ENCODE assay signal across 21 cellular contexts in the genomic region with DNA sequence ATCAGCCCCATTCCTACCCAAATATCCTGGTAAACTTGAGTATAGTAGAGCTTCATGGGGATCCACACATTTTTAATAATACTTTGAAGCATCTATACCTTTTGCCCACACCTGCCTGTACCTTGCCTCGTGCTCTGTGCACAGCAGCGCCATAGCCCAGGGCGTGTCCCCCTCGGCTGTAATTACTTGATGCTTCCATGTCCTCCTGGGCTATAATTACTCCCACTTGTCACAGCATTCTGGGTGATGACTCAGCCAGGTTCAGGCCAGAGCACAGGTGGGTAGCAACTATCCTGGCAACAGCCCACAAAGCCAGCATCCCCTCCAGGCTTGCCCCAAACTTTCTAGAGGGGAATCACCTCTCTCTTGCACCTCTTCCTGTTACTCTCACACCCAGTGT. TPM values are rescaled to one million over a fixed set of nuclear protein-coding genes. Genes with fewer than 3 reads are reported as not detected.
A peak's percentile ranks its signal among the peaks of the same experiment; 100 is the strongest.
DNase-seq lines count a peak whose midpoint lies in the region; ATAC-seq and TF ChIP-seq lines count a peak whose summit lies in the region.
"Had no signal": no experiment of that assay in that cellular context is flagged by ENCODE, and none has a peak within 500 bp of the region (broad histone marks: within the 10 kb centered on the region; RNA-seq: fewer than 3 reads in every experiment).

No MANE protein-coding gene starts in this region.

- no peak for TF ChIP-seq EP300 in sigmoid colon (IDR thresholded peaks at IDR 0.05)

- H3K4me3 ChIP-seq in sigmoid colon: no peak overlapping the region
- no peak overlapping the region for H3K4me3 ChIP-seq in esophagus squamous epithelium
- H3K4me3 ChIP-seq: breast epithelium, thyroid gland had no signal

- H3K9me3 ChIP-seq in sigmoid colon (no peaks in the 10 kb centered on the region), esophagus squamous epithelium (no peaks in the 10 kb centered on the region)
- H3K9me3 ChIP-seq: breast epithelium, SK-N-SH, thyroid gland had no signal

- DNase-seq in DMS53 treated with DMSO at 0.1 percent for 48 hours (lab: John Stamatoyannopoulos, UW; ENCODE audit: unreplicated experiment): peak; percentile 96
- peak; percentile 88 for DNase-seq in NCI-H1436 treated with DMSO at 0.1 percent for 48 hours (lab: John Stamatoyannopoulos, UW)
- DNase-seq in NCI-H345 treated with DMSO at 0.1 percent for 48 hours (lab: John Stamatoyannopoulos, UW; ENCODE audit: unreplicated experiment): peak; percentile 95
- peak; percentile 77 for DNase-seq in islet precursor cell
- DNase-seq in sigmoid colon: no peak
- no peak for DNase-seq in esophagus squamous epithelium (lab: John Stamatoyannopoulos, UW)
- DNase-seq: activated CD8-positive, alpha-beta memory T cell treated with anti-CD3 and anti-CD28 coated beads, Interleukin-2, amount 50 U/mL, for 48 hours; activated effector memory CD4-positive, alpha-beta T cell treated with anti-CD3 and anti-CD28 coated beads, Interleukin-2, amount 50 U/mL, for 16 hours; CD4-positive, CD25-positive, alpha-beta regulatory T cell; DND-41; head of caudate nucleus; NCI-H2171 treated with DMSO at 0.1 percent for 48 hours; SK-N-SH; thyroid gland had no signal

- intact Hi-C loops in sigmoid colon (cut with DNase I): no loop called here
- intact Hi-C loops in esophagus squamous epithelium (cut with DNase I): loop anchor here (10.0 kb wide), 1 partner anchor 277 kb away; no protein-coding TSS in a partner anchor

- no peak overlapping the region for H3K4me3 Mint-ChIP-seq in stimulated activated memory B cell treated with anti-CD40 and anti-IgM and Interleukin-4, amounts not matched to agents 10 μg/mL and 1 μg/mL and 100 μg/mL, for 72 hours
- H3K4me3 Mint-ChIP-seq: CD4-positive, CD25-positive, alpha-beta regulatory T cell; natural killer cell treated with Interleukin-12 subunit alpha and Interleukin-12 subunit beta and Interleukin-15 and Interleukin-18, amount 100 ng/mL, for 72 hours had no signal

- H3K27me3 ChIP-seq in sigmoid colon (no peaks in the 10 kb centered on the region), esophagus squamous epithelium (no peaks in the 10 kb centered on the region)
- H3K27me3 ChIP-seq: breast epithelium, thyroid gland had no signal

- no peak overlapping the region for H3K27ac ChIP-seq in sigmoid colon
- no peak overlapping the region for H3K27ac ChIP-seq in esophagus squamous epithelium
- H3K27ac ChIP-seq: breast epithelium, HL-60, parathyroid adenoma, thyroid gland had no signal

- H3K27me3 Mint-ChIP-seq in stimulated activated memory B cell treated with anti-CD40 and anti-IgM and Interleukin-4, amounts not matched to agents 10 μg/mL and 1 μg/mL and 100 μg/mL, for 72 hours: peaks cover 25% of the 10 kb centered on the region
- H3K27me3 Mint-ChIP-seq: CD4-positive, CD25-positive, alpha-beta regulatory T cell had no signal

- TF ChIP-seq CTCF in sigmoid colon (IDR thresholded peaks at IDR 0.05): no peak
- TF ChIP-seq CTCF in esophagus squamous epithelium (IDR thresholded peaks at IDR 0.05): no peak

- H3K36me3 ChIP-seq in sigmoid colon (no peaks in the 10 kb centered on the region), esophagus squamous epithelium (no peaks in the 10 kb centered on the region)
- H3K36me3 ChIP-seq: breast epithelium, thyroid gland had no signal

- H3K4me1 ChIP-seq in sigmoid colon: no peaks in the 10 kb centered on the region
- peaks cover 0 to 23% (median 5%) of the 10 kb centered on the region in 3 donors for H3K4me1 ChIP-seq in esophagus squamous epithelium
- H3K4me1 ChIP-seq: breast epithelium, parathyroid adenoma had no signal

- 18 to 69% methylated on average over 4 of the region's 4 CpGs for WGBS in sigmoid colon, 2 donors
- whole genome bisulfite sequencing in esophagus squamous epithelium, 2 donors: 58 to 73% methylated on average over 4 of the region's 4 CpGs

- no peaks in the 10 kb centered on the region for H3K36me3 Mint-ChIP-seq in stimulated activated memory B cell treated with anti-CD40 and anti-IgM and Interleukin-4, amounts not matched to agents 10 μg/mL and 1 μg/mL and 100 μg/mL, for 72 hours
- H3K36me3 Mint-ChIP-seq: CD4-positive, CD25-positive, alpha-beta regulatory T cell; natural killer cell treated with Interleukin-12 subunit alpha and Interleukin-12 subunit beta and Interleukin-15 and Interleukin-18, amount 100 ng/mL, for 72 hours had no signal

- ATAC-seq in stimulated activated memory B cell treated with anti-CD40 and anti-IgM and Interleukin-4, amounts not matched to agents 10 μg/mL and 1 μg/mL and 100 μg/mL, for 72 hours: no peak
- no peak for ATAC-seq in HG03460 (IDR thresholded peaks at IDR 0.05; ENCODE audit: unreplicated experiment)
- ATAC-seq: left lobe of liver; natural killer cell treated with Interleukin-12 subunit alpha and Interleukin-12 subunit beta and Interleukin-15 and Interleukin-18, amount 100 ng/mL, for 72 hours had no signal

- no peaks in the 10 kb centered on the region for H3K9me3 Mint-ChIP-seq in stimulated activated memory B cell treated with anti-CD40 and anti-IgM and Interleukin-4, amounts not matched to agents 10 μg/mL and 1 μg/mL and 100 μg/mL, for 72 hours
- H3K9me3 Mint-ChIP-seq: CD4-positive, CD25-positive, alpha-beta regulatory T cell; natural killer cell treated with Interleukin-12 subunit alpha and Interleukin-12 subunit beta and Interleukin-15 and Interleukin-18, amount 100 ng/mL, for 72 hours had no signal

- H3K27ac Mint-ChIP-seq in stimulated activated memory B cell treated with anti-CD40 and anti-IgM and Interleukin-4, amounts not matched to agents 10 μg/mL and 1 μg/mL and 100 μg/mL, for 72 hours: no peak overlapping the region
- H3K27ac Mint-ChIP-seq: natural killer cell treated with Interleukin-12 subunit alpha and Interleukin-12 subunit beta and Interleukin-15 and Interleukin-18, amount 100 ng/mL, for 72 hours had no signal

- H3K4me1 Mint-ChIP-seq in stimulated activated memory B cell treated with anti-CD40 and anti-IgM and Interleukin-4, amounts not matched to agents 10 μg/mL and 1 μg/mL and 100 μg/mL, for 72 hours: no peaks in the 10 kb centered on the region
- H3K4me1 Mint-ChIP-seq: CD4-positive, CD25-positive, alpha-beta regulatory T cell had no signal

- TF ChIP-seq POLR2A in sigmoid colon (IDR thresholded peaks at IDR 0.05): no peak
- TF ChIP-seq POLR2A in esophagus squamous epithelium (IDR thresholded peaks at IDR 0.05): no peak

RNA-seq across cellular contexts. Expression of gene SLC36A4, which starts 23.7 kb away (rescaled TPM):
- total RNA-seq in sigmoid colon (10 to 100 TPM; 14.6 to 17.7 (median 16.4) TPM), esophagus squamous epithelium (10 to 100 TPM in 2 of 4 donors, 1 to 10 TPM in 2; 5.7 to 16.6 (median 9.4) TPM)
- 1 to 10 TPM; 4.2 to 5.0 (median 4.4) TPM for polyA plus RNA-seq in sigmoid colon

Comparison
In these comparisons a context has a peak if more than half of its experiments do, and no peak if none do; other contexts are left out.
1. DNase-seq: peak in DMS53 treated with DMSO at 0.1 percent for 48 hours (single experiment), NCI-H1436 treated with DMSO at 0.1 percent for 48 hours (single experiment), NCI-H345 treated with DMSO at 0.1 percent for 48 hours (single experiment) and islet precursor cell (single experiment); none in sigmoid colon (single experiment) and esophagus squamous epithelium (single experiment).